Comparison of ENCODE assay signal across 5 cellular contexts in the genomic region with DNA sequence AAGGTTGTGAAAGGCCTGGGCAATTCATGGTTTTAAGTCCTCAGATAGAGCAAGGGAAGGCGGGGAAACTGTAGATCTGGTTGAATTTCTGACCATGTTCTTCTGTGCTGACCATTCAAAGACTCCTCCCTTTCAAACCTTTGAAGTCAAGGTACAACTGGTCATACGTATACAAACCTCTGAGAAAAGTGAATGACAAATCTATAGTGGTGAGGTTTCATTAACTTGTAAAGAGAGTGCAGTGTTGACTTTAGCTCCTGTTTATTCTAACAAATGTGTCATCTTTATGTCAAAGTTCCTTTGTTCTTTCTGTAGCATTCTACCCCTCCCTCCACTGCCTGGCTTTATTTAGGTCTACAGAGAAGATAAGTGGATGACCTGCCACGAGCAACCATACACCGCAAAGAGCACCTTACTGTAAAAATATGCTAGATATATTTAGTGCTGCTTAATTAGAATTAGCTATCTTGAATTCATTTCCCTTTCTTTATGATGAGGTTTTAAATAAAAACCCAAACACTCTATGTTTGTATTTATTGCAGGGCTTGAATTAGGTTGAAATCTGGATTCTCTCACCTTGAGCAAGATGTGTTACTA.
"Had no signal": no experiment of that assay in that cellular context is flagged by ENCODE, and none has a peak within 500 bp of the region (broad histone marks: within the 10 kb centered on the region; RNA-seq: fewer than 3 reads in every experiment).

No MANE protein-coding gene starts in this region.

- H3K4me1 Mint-ChIP-seq: GM23338 had no signal

- H3K27ac Mint-ChIP-seq: GM23338, HFFc6 had no signal

- H3K4me3 ChIP-seq: GM23338, HAP-1 had no signal

- H3K4me3 Mint-ChIP-seq: GM23338, HFFc6 had no signal

- DNase-seq: H7, HFFc6, IMR-90 had no signal

- H3K36me3 ChIP-seq: HAP-1 had no signal

- H3K9me3 Mint-ChIP-seq: GM23338, HFFc6 had no signal
